Comparison of ENCODE assay signal across 9 cellular contexts in genomic region chr11:128021304-128022006, GRCh38.
DNase-seq lines count a peak whose midpoint lies in the region; ATAC-seq, FAIRE-seq and TF ChIP-seq lines count a peak whose summit lies in the region.
"Had no signal": no experiment of that assay in that cellular context is flagged by ENCODE, and none has a peak within 500 bp of the region (broad histone marks: within the 10 kb centered on the region; RNA-seq: fewer than 3 reads in every experiment).

No MANE protein-coding gene starts in this region.

- no peak overlapping the region for H2AFZ ChIP-seq in hepatocyte

- no peaks in the 10 kb centered on the region for H3K27me3 ChIP-seq in NT2/D1 (ENCODE audit: insufficient read depth, insufficient read length)
- no peaks in the 10 kb centered on the region for H3K27me3 ChIP-seq in hepatocyte

- H3K9me2 ChIP-seq in hepatocyte (replicated peaks; ENCODE audit: insufficient read depth), result no peaks in the 10 kb centered on the region

- TF ChIP-seq CTCF in hepatocyte (IDR thresholded peaks at IDR 0.05; ENCODE audit: poor library complexity), result peak; percentile 52

- WGBS in hepatocyte (ENCODE audit: low lambda C conversion rate, missing lambda C conversion rate), result 58% methylated on average over 6 of the region's 6 CpGs

- FAIRE-seq in GM12891 (lab: Jason Lieb, UNC), result no peak

- DNase-seq in AG20443 (ENCODE audit: low spot score) (peak; percentile 44), NT2/D1 (ENCODE audit: low read depth, low spot score) (peak; percentile 38), hepatocyte (ENCODE audit: low spot score) (peak; percentile 50), HuH-7 (ENCODE audit: low spot score) (no peak), GM12891 (ENCODE audit: insufficient read length, low spot score) (no peak)
- DNase-seq in stimulated activated CD4-positive, alpha-beta T cell treated with anti-CD3 and anti-CD28 coated beads, Interleukin-4, amount 100 ng/mL, for 4 hours, result no peak
- DNase-seq: activated CD4-positive, CD25-positive, alpha-beta regulatory T cell treated with anti-CD3 and anti-CD28 coated beads, Interleukin-2, amount 50 U/mL, for 72 hours had no signal

- no peak overlapping the region for H3K9ac ChIP-seq in NT2/D1 (ENCODE audit: insufficient read length, low read depth)

- no peak overlapping the region for H3K4me2 ChIP-seq in hepatocyte

- no peak overlapping the region for H3K27ac ChIP-seq in hepatocyte

- TF ChIP-seq POLR2A in GM12891 (IDR thresholded peaks at IDR 0.05; ENCODE audit: low read depth, low read length), result no peak

- ATAC-seq in GM21360 (IDR thresholded peaks at IDR 0.05; ENCODE audit: unreplicated experiment) (peak; percentile 21), HG03432 (IDR thresholded peaks at IDR 0.05; ENCODE audit: unreplicated experiment) (no peak)

- H4K20me1 ChIP-seq in hepatocyte (ENCODE audit: insufficient read depth, poor library complexity, severe bottlenecking), result no peaks in the 10 kb centered on the region

- H3K4me1 ChIP-seq in NT2/D1 (ENCODE audit: insufficient read depth, insufficient read length), result no peaks in the 10 kb centered on the region
- peaks cover 4% of the 10 kb centered on the region for H3K4me1 ChIP-seq in hepatocyte (ENCODE audit: insufficient read depth)

- H3K79me2 ChIP-seq in hepatocyte, result no peaks in the 10 kb centered on the region

- H3K9me3 ChIP-seq in NT2/D1 (ENCODE audit: insufficient read depth, low read length) (no peaks in the 10 kb centered on the region), hepatocyte (ENCODE audit: low read depth) (no peaks in the 10 kb centered on the region)

- H3K4me3 ChIP-seq in NT2/D1 (ENCODE audit: insufficient read length, low read depth) (no peak overlapping the region), hepatocyte (no peak overlapping the region)

- no peaks in the 10 kb centered on the region for H3K36me3 ChIP-seq in NT2/D1 (ENCODE audit: insufficient read depth, insufficient read length, low read length)
- no peaks in the 10 kb centered on the region for H3K36me3 ChIP-seq in hepatocyte (replicated peaks; ENCODE audit: insufficient read depth, low read depth)

TF ChIP-seq in GM12891, 5 proteins besides CTCF, POLR2A, EP300 and RAD21:
- TF ChIP-seq POU2F2 (IDR thresholded peaks at IDR 0.05; ENCODE audit: low read depth, low read length) (no peak), TAF1 (IDR thresholded peaks at IDR 0.05; ENCODE audit: low read depth, low read length) (no peak)

Comparison
In these comparisons a context has a peak if more than half of its experiments do, and no peak if none do; other contexts are left out.
1. DNase-seq: peak in AG20443 (single experiment), NT2/D1 (single experiment) and hepatocyte (single experiment); none in HuH-7 (single experiment), GM12891 (single experiment) and stimulated activated CD4-positive, alpha-beta T cell treated with anti-CD3 and anti-CD28 coated beads, Interleukin-4, amount 100 ng/mL, for 4 hours (0 of 2).